ENCODE assay signal across 21 cellular contexts in the genomic region with DNA sequence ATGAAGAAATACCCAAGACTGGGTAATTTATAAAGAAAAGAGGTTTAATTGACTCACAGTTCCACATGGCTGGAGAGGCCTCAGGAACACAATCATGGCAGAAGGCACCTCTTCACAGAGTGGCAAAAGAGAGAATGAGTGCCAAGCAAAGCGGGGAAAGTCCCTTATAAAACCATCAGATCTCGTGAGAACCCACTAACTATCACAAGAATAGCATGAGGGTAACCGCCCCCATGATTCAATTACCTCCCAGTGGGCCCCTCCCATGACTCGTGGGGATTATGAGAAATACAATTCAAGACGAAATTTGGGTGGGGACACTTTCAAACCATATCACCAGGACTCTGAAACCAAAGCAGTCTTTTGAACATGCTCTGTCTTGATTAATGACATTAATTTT. TPM values are rescaled to one million over a fixed set of nuclear protein-coding genes. Genes with fewer than 3 reads are reported as not detected.
A peak's percentile ranks its signal among the peaks of the same experiment; 100 is the strongest.
DNase-seq lines count a peak whose midpoint lies in the region; ATAC-seq, FAIRE-seq and TF ChIP-seq lines count a peak whose summit lies in the region.
"Had no signal": no experiment of that assay in that cellular context is flagged by ENCODE, and none has a peak within 500 bp of the region (broad histone marks: within the 10 kb centered on the region; RNA-seq: fewer than 3 reads in every experiment).

No MANE protein-coding gene starts in this region.

- H3K27ac ChIP-seq in GM23338 (ENCODE audit: low read depth), result 0 out of 2 replicates have a peak overlapping the region, but pooled peaks have one; percentile 6
- H3K27ac ChIP-seq: HL-60, ovary, Peyer's patch had no signal

- H3K36me3 Mint-ChIP-seq in GM23338 (ENCODE audit: low read depth), result no peaks in the 10 kb centered on the region; the same call in 2 of the 3 replicates
- H3K36me3 Mint-ChIP-seq in activated naive CD4-positive, alpha-beta T cell treated with anti-CD3 and anti-CD28 coated beads, Interleukin-2, amount 50 U/mL, for 72 hours, result peaks cover 0 to 8% of the 10 kb centered on the region in 2 donors

- H3K27me3 ChIP-seq in GM23338 (ENCODE audit: insufficient read depth), result no peaks in the 10 kb centered on the region
- H3K27me3 ChIP-seq: ovary, Peyer's patch had no signal

- peaks cover 6% of the 10 kb centered on the region; the same call in 1 of the 2 replicates for H3K9me2 ChIP-seq in GM23338 (ENCODE audit: insufficient read depth)

- H2AFZ ChIP-seq in GM23338, result no peak overlapping the region

- FAIRE-seq in RCC 7860 (lab: Jason Lieb, UNC), result no peak

- ATAC-seq in GM23338 (no peak), GM21390 (IDR thresholded peaks at IDR 0.05; ENCODE audit: unreplicated experiment) (no peak), GM19328 (IDR thresholded peaks at IDR 0.05; ENCODE audit: unreplicated experiment) (no peak)
- ATAC-seq in activated naive CD4-positive, alpha-beta T cell treated with anti-CD3 and anti-CD28 coated beads, Interleukin-2, amount 50 U/mL, for 72 hours, result peak; percentile 18 to 70

- DNase-seq in GM23338 (ENCODE audit: low spot score) (no peak), RCC 7860 (ENCODE audit: low spot score) (peak; percentile 5), NCI-H82 treated with DMSO at 0.1 percent for 48 hours (lab: John Stamatoyannopoulos, UW; ENCODE audit: unreplicated experiment) (no peak), NCI-H2107 treated with DMSO at 0.1 percent for 48 hours (lab: John Stamatoyannopoulos, UW; ENCODE audit: unreplicated experiment) (no peak)
- DNase-seq in activated naive CD4-positive, alpha-beta T cell treated with anti-CD3 and anti-CD28 coated beads, Interleukin-2, amount 50 U/mL, for 72 hours (ENCODE audit: low spot score in 2 of 2), result no peak
- DNase-seq in stimulated activated CD4-positive, alpha-beta T cell treated with anti-CD3 and anti-CD28 coated beads, Interleukin-1b, Interleukin-23, amount 100 ng/mL, for 48 hours, result peak; percentile 49
- DNase-seq: amniotic stem cell, C1 segment of cervical spinal cord, glutamatergic neuron, islet precursor cell, Karpas-422, midbrain, NCI-H146, NCI-H524 treated with DMSO at 0.1 percent for 48 hours, ovary, Peyer's patch, trophoblast cell had no signal

- no peak for TF ChIP-seq CTCF in GM23338 (conservative IDR thresholded peaks at IDR 0.05; ENCODE audit: low read depth in 2 of 2)

- no peaks in the 10 kb centered on the region for H4K20me1 ChIP-seq in GM23338 (replicated peaks; ENCODE audit: insufficient read depth)

- no peaks in the 10 kb centered on the region for H3K79me2 ChIP-seq in GM23338 (replicated peaks; ENCODE audit: insufficient read depth)

- H3K9me3 Mint-ChIP-seq in GM23338, result no peaks in the 10 kb centered on the region
- H3K9me3 Mint-ChIP-seq in activated naive CD4-positive, alpha-beta T cell treated with anti-CD3 and anti-CD28 coated beads, Interleukin-2, amount 50 U/mL, for 72 hours, result peaks cover 0 to 16% of the 10 kb centered on the region in 2 donors

- peaks cover 29% of the 10 kb centered on the region for H3K4me1 Mint-ChIP-seq in GM23338

- no peaks in the 10 kb centered on the region for H3K36me3 ChIP-seq in GM23338 (ENCODE audit: insufficient read depth)
- H3K36me3 ChIP-seq: ovary, Peyer's patch had no signal

- peaks cover 13% of the 10 kb centered on the region for H3K27me3 Mint-ChIP-seq in GM23338 (ENCODE audit: insufficient read depth, low read depth, poor library complexity)

- no peak overlapping the region for H3K27ac Mint-ChIP-seq in GM23338
- no peak overlapping the region for H3K27ac Mint-ChIP-seq in activated naive CD4-positive, alpha-beta T cell treated with anti-CD3 and anti-CD28 coated beads, Interleukin-2, amount 50 U/mL, for 72 hours

- no peak overlapping the region for H3K4me3 Mint-ChIP-seq in GM23338

- no peak overlapping the region for H3K4me2 ChIP-seq in GM23338

- no peak overlapping the region for H3K4me3 ChIP-seq in GM23338
- H3K4me3 ChIP-seq: ovary, Peyer's patch had no signal

- peaks cover 8% of the 10 kb centered on the region; the same call in 1 of the 2 replicates for H3F3A ChIP-seq in GM23338 (replicated peaks; ENCODE audit: low read depth)

- H3K4me1 ChIP-seq in GM23338 (ENCODE audit: insufficient read depth), result peaks cover 24% of the 10 kb centered on the region
- H3K4me1 ChIP-seq: Peyer's patch had no signal

TF ChIP-seq in GM23338, 12 proteins besides CTCF, POLR2A, EP300 and RAD21:
- TF ChIP-seq ZNF331 (CRISPR knock-in tag; IDR thresholded peaks at IDR 0.05; ENCODE audit: low read depth) (no peak), JUNB (IDR thresholded peaks at IDR 0.05; ENCODE audit: unreplicated experiment) (no peak)

RNA-seq across cellular contexts. Expression of gene RTP3, which starts 7.0 kb away (rescaled TPM):
- total RNA-seq in GM23338 (2014; rRNA removed; shearing (Covaris generic)), result 0.97 TPM in 1 of 2 replicates, not detected in the other
- polyA plus RNA-seq in GM23338 (2016; fragmentation: Nextera tagmentation; extraction: Ambion mirVana), result 0.16 TPM in 1 of 2 replicates, not detected in the other
- not detected for total RNA-seq in activated naive CD4-positive, alpha-beta T cell treated with anti-CD3 and anti-CD28 coated beads, Interleukin-2, amount 50 U/mL, for 72 hours
- total RNA-seq: ovary; Peyer's patch; T-helper 1 cell treated with Interleukin-12 subunit alpha and Interleukin-12 subunit beta and Interleukin-4 antibody, amounts not matched to agents 30 ng/mL and 1 ng/mL, for 36 hours had no signal
- polyA plus RNA-seq: ovary had no signal

RNA-seq across cellular contexts. Expression of gene LTF, which starts 40.1 kb away (rescaled TPM):
- total RNA-seq in GM23338 (2014; rRNA removed; shearing (Covaris generic)), result 1.3 and 3.5 TPM in 2 replicates
- 0.73 and 0.89 TPM in 2 replicates for polyA plus RNA-seq in GM23338 (2016; fragmentation: Nextera tagmentation; extraction: Ambion mirVana)
- not detected for total RNA-seq in activated naive CD4-positive, alpha-beta T cell treated with anti-CD3 and anti-CD28 coated beads, Interleukin-2, amount 50 U/mL, for 72 hours
- total RNA-seq: T-helper 1 cell treated with Interleukin-12 subunit alpha and Interleukin-12 subunit beta and Interleukin-4 antibody, amounts not matched to agents 30 ng/mL and 1 ng/mL, for 36 hours had no signal

Comparison
In these comparisons a context has a peak if more than half of its experiments do, and no peak if none do; other contexts are left out.
1. ATAC-seq: peak in activated naive CD4-positive, alpha-beta T cell treated with anti-CD3 and anti-CD28 coated beads, Interleukin-2, amount 50 U/mL, for 72 hours (2 of 2); none in GM23338 (single experiment), GM21390 (single experiment) and GM19328 (single experiment).
2. DNase-seq: peak in RCC 7860 (single experiment) and stimulated activated CD4-positive, alpha-beta T cell treated with anti-CD3 and anti-CD28 coated beads, Interleukin-1b, Interleukin-23, amount 100 ng/mL, for 48 hours (single experiment); none in GM23338 (single experiment), activated naive CD4-positive, alpha-beta T cell treated with anti-CD3 and anti-CD28 coated beads, Interleukin-2, amount 50 U/mL, for 72 hours (0 of 2), NCI-H82 treated with DMSO at 0.1 percent for 48 hours (single experiment) and NCI-H2107 treated with DMSO at 0.1 percent for 48 hours (single experiment).